ENCODE assay signal across 23 cellular contexts in the genomic region with DNA sequence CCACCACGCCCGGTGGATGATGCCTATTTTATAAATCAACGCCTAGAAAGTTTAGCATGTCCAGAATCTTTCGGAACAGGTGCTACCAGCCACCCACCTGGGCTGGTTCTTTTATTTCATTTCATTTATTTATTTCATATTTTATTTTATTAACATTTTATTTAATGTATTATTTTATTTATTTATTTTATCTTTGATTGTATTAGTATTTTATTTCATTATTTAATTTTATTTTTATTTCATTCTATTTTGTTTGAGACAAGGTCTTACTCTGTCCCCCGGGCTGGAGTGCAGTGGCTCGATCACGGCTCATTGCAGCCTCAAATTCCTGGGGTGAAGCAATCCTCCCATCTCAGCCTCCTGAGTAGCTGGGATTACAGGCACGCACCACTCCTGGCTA.
"Had no signal": no experiment of that assay in that cellular context is flagged by ENCODE, and none has a peak within 500 bp of the region (broad histone marks: within the 10 kb centered on the region; RNA-seq: fewer than 3 reads in every experiment).

No MANE protein-coding gene starts in this region.

- H3K27me3 Mint-ChIP-seq: IgD-negative memory B cell, T-cell had no signal

- DNase-seq: MV-4-11, NCI-H1048, NCI-H1105, NCI-H146, NCI-H1694 treated with DMSO at 0.1 percent for 48 hours, NCI-H1930, NCI-H2081, NCI-H2107, NCI-H2171 treated with DMSO at 0.1 percent for 48 hours, NCI-H226, NCI-H446, NCI-H510A, NCI-H524 treated with DMSO at 0.1 percent for 48 hours, NCI-H69, NCI-H774, Right ventricle myocardium superior, RPMI8226, SK-N-SH, SW 1271, T-cell had no signal

- H3K4me3 Mint-ChIP-seq: IgD-negative memory B cell, T-cell had no signal

- FAIRE-seq: HTR-8/SVneo, K562 had no signal

- H3K27ac Mint-ChIP-seq: IgD-negative memory B cell, T-cell had no signal

- ATAC-seq: K562, T-cell had no signal

- H3K36me3 Mint-ChIP-seq: IgD-negative memory B cell, T-cell had no signal

- H3K4me1 Mint-ChIP-seq: IgD-negative memory B cell, T-cell had no signal
